8 cellular contexts compared by ENCODE assay signal in the genomic region with DNA sequence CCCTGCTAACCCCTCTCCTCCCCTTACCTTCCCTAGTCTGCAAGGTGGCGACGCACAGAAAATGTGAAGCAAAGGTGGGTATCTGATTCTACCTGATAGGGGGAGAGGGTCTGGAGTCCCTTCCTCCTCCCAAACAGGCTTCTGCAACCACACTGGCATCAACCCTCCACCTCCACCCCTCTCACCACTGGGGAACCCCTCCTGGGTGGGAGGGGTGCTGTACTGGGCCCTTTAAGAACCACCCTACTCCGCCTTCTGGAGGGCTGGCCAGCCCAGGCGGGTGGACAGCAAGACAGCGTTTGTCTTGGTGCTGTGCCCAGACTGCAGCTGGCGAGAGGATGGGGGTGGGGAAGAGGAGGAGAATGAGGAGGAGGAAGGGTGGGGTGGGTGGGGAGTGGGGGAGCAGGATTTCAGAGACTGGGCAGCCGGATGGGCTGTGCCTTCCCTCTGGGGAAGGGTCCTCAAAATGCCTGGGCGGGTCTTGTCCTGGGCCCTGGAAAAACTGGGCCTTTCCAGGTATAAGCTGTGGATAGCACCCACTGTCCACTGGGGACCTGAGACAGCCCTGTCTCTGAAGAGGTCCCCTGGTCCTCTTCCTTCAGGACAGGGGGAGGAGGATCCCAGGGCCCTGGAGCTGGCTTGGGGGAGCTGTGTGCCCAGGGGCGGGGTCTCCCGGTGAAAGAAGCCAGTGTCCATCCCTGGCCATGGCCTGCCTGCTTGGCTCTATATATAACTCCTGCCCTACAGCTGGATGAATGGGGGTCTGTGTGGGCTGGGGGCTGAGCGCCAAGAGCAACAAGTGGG. TPM values are rescaled to one million over a fixed set of nuclear protein-coding genes. Genes with fewer than 3 reads are reported as not detected.
DNase-seq lines count a peak whose midpoint lies in the region; ATAC-seq and TF ChIP-seq lines count a peak whose summit lies in the region.

No MANE protein-coding gene starts in this region.

- H3K4me1 ChIP-seq in rectal smooth muscle tissue (ENCODE audit: control insufficient read depth, insufficient read depth, low read length) (peaks cover 54% of the 10 kb centered on the region), MM.1S (ENCODE audit: low read length) (0 out of 2 replicates have a peak, but pooled peaks cover 5% of the 10 kb centered on the region)

- H3F3A ChIP-seq in MM.1S (ENCODE audit: insufficient read depth, low read length), result peaks cover 12% of the 10 kb centered on the region; the same call in 1 of the 2 replicates

- peaks cover 2% of the 10 kb centered on the region for H3K36me3 ChIP-seq in rectal smooth muscle tissue (ENCODE audit: control insufficient read depth, insufficient read depth, low read length)
- H3K36me3 ChIP-seq in MM.1S (replicated peaks; ENCODE audit: insufficient read depth, low read length), result no peaks in the 10 kb centered on the region

- H3K27ac ChIP-seq in rectal smooth muscle tissue (ENCODE audit: low read depth, low read length), result peak overlapping the region; percentile 96
- H3K27ac ChIP-seq in MM.1S (ENCODE audit: low read length), result no peak overlapping the region

- intact Hi-C loops in Right ventricle myocardium superior (cut with DNase I), result no loop called here

- no peaks in the 10 kb centered on the region for H4K20me1 ChIP-seq in MM.1S (ENCODE audit: insufficient read depth, low read length)

- H2AFZ ChIP-seq in MM.1S (ENCODE audit: low read length), result no peak overlapping the region

- H3K4me3 ChIP-seq in rectal smooth muscle tissue (ENCODE audit: low read length) (peak overlapping the region; percentile 53), MM.1S (ENCODE audit: low read length) (no peak overlapping the region)

- ATAC-seq in Right ventricle myocardium superior (ENCODE audit: poor library complexity), result peak; percentile 28
- ATAC-seq in GM19395 (IDR thresholded peaks at IDR 0.05; ENCODE audit: unreplicated experiment), result no peak

- in situ Hi-C loops in G401 (cut with HindIII; ENCODE audit: low sequenced_read_pairs), result no loop called here

- DNase-seq in G401 (ENCODE audit: low spot score) (peak; percentile 46), SK-N-DZ (ENCODE audit: low spot score) (peak; percentile 21), Right ventricle myocardium superior (peak; percentile 96), MM.1S (no peak), NCI-H146 (lab: John Stamatoyannopoulos, UW) (no peak)
- no peak for DNase-seq in stimulated activated naive CD4-positive, alpha-beta T cell (lab: John Stamatoyannopoulos, UW)

- H3K79me2 ChIP-seq in MM.1S (ENCODE audit: low read length), result no peaks in the 10 kb centered on the region

- no peaks in the 10 kb centered on the region for H3K9me2 ChIP-seq in MM.1S (replicated peaks; ENCODE audit: insufficient read depth, low read length)

- H3K4me2 ChIP-seq in MM.1S (ENCODE audit: low read depth, low read length), result no peak overlapping the region

- no peaks in the 10 kb centered on the region for H3K9me3 ChIP-seq in MM.1S (replicated peaks; ENCODE audit: insufficient read depth, low read length)

- H3K27me3 ChIP-seq in rectal smooth muscle tissue (ENCODE audit: control insufficient read depth, insufficient read depth, low read length), result no peaks in the 10 kb centered on the region
- no peaks in the 10 kb centered on the region for H3K27me3 ChIP-seq in MM.1S (replicated peaks; ENCODE audit: insufficient read depth, low read length)

- TF ChIP-seq CTCF in MM.1S (IDR thresholded peaks at IDR 0.05; ENCODE audit: low read length), result no peak

- H3K9ac ChIP-seq in rectal smooth muscle tissue (ENCODE audit: low read length), result peak overlapping the region; percentile 1
- H3K9ac ChIP-seq in MM.1S (ENCODE audit: low read length), result no peak overlapping the region

RNA-seq across cellular contexts. Expression of gene TNS2, which starts 2.8 kb away (rescaled TPM):
- total RNA-seq in G401 (2014; rRNA removed; shearing (Covaris generic)), result 13.7 and 21.0 TPM in 2 replicates
- polyA plus RNA-seq in SK-N-DZ (2014; cell fraction: cytosol; rRNA removed), result 0.68 and 0.81 TPM in 2 replicates
- 0.75 and 1.2 TPM in 2 replicates for polyA plus RNA-seq in SK-N-DZ (2014; cell fraction: nucleus; rRNA removed)
- 107 TPM for total RNA-seq in Right ventricle myocardium superior

RNA-seq across cellular contexts. Expression of gene SPRYD3, which starts 26.6 kb away (rescaled TPM):
- total RNA-seq in G401 (2014; rRNA removed; shearing (Covaris generic)), result 16.7 and 21.4 TPM in 2 replicates
- polyA plus RNA-seq in SK-N-DZ (2014; cell fraction: cytosol; rRNA removed), result 2.0 and 2.7 TPM in 2 replicates
- polyA plus RNA-seq in SK-N-DZ (2014; cell fraction: nucleus; rRNA removed), result 4.9 and 5.4 TPM in 2 replicates
- 37.8 TPM for total RNA-seq in Right ventricle myocardium superior

RNA-seq across cellular contexts. Expression of gene IGFBP6, which starts 44.8 kb away (rescaled TPM):
- 29.3 and 50.2 TPM in 2 replicates for total RNA-seq in G401 (2014; rRNA removed; shearing (Covaris generic))
- polyA plus RNA-seq in SK-N-DZ (2014; cell fraction: cytosol; rRNA removed), result not detected in 2 replicates
- not detected in 2 replicates for polyA plus RNA-seq in SK-N-DZ (2014; cell fraction: nucleus; rRNA removed)
- total RNA-seq in Right ventricle myocardium superior, result 50.2 TPM

RNA-seq across cellular contexts. Expression of gene EIF4B, which starts 46.4 kb away (rescaled TPM):
- 1,115 and 1,229 TPM in 2 replicates for total RNA-seq in G401 (2014; rRNA removed; shearing (Covaris generic))
- 453 and 511 TPM in 2 replicates for polyA plus RNA-seq in SK-N-DZ (2014; cell fraction: cytosol; rRNA removed)
- 216 and 276 TPM in 2 replicates for polyA plus RNA-seq in SK-N-DZ (2014; cell fraction: nucleus; rRNA removed)
- 434 TPM for total RNA-seq in Right ventricle myocardium superior

RNA-seq across cellular contexts. Expression of gene SOAT2, which starts 50.7 kb away (rescaled TPM):
- total RNA-seq in G401 (2014; rRNA removed; shearing (Covaris generic)), result not detected in 2 replicates
- polyA plus RNA-seq in SK-N-DZ (2014; cell fraction: cytosol; rRNA removed), result not detected in 2 replicates
- not detected in 2 replicates for polyA plus RNA-seq in SK-N-DZ (2014; cell fraction: nucleus; rRNA removed)
- not detected for total RNA-seq in Right ventricle myocardium superior

Comparison
In these comparisons a context has a peak if more than half of its experiments do, and no peak if none do; other contexts are left out.
1. DNase-seq: peak in G401 (single experiment), SK-N-DZ (single experiment) and Right ventricle myocardium superior (single experiment); none in MM.1S (single experiment), NCI-H146 (single experiment) and stimulated activated naive CD4-positive, alpha-beta T cell (0 of 6).